In the genomic region with DNA sequence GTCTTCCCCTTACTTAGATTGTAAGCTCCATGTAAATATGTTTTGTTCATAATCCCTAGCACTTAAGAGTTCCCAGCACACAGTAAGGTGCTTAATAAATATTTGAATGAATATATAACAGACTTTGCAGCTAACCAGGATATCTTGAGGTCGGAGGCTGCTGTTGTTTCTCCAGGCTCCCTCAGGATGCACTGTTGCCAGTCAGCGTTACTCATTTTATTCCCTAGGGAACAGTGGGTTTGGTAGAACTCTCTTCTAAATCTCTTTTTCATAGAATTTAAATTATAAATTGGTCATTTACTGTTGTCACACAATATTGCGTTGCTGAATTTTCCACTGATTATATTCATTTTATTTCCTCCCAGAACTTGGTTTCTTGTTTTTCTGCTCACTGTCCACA, we compare ENCODE assay signal across 8 cellular contexts. TPM values are rescaled to one million over a fixed set of nuclear protein-coding genes. Genes with fewer than 3 reads are reported as not detected.
DNase-seq lines count a peak whose midpoint lies in the region; ATAC-seq, FAIRE-seq and TF ChIP-seq lines count a peak whose summit lies in the region.

No MANE protein-coding gene starts in this region.

- peaks cover 0 to 5% (median 0%) of the 10 kb centered on the region in 5 experiments for H3K9me3 Mint-ChIP-seq in brain
- no peaks in the 10 kb centered on the region for H3K9me3 Mint-ChIP-seq in mesothelial cell of epicardium

- CTCF ChIA-PET in A549 (lab: Yijun Ruan, JAX): interaction anchor here (1.1 to 3.1 kb wide), 5 partner anchors 17 to 610 kb away, joined by 3 to 13 read pairs (median 4); no protein-coding TSS in a partner anchor

- H3K27me3 Mint-ChIP-seq in brain (peaks cover 19% of the 10 kb centered on the region), mesothelial cell of epicardium (ENCODE audit: low read depth) (no peaks in the 10 kb centered on the region)

- H3K4me1 Mint-ChIP-seq in brain (peaks cover 40% of the 10 kb centered on the region), mesothelial cell of epicardium (peaks cover 27% of the 10 kb centered on the region)

- TF ChIP-seq POLR2A in A549 (IDR thresholded peaks at IDR 0.05; ENCODE audit: low read length): no peak

- POLR2A ChIA-PET in A549 (lab: Yijun Ruan, JAX): interaction anchor here (1.0 to 1.8 kb wide), 6 partner anchors 9 to 55 kb away, joined by 3 to 11 read pairs (median 6); a partner anchor contains a TSS

- peak overlapping the region; percentile 85 for H3K4me2 ChIP-seq in A549

- FAIRE-seq in A549 (lab: Jason Lieb, UNC) (no peak), frontal cortex (lab: Jason Lieb, UNC) (no peak)

- H3K4me3 ChIP-seq in A549 (peak overlapping the region; percentile 91), HFF-Myc (replicated peaks; ENCODE audit: low read depth, low read length) (peak overlapping the region; percentile 95)

- H3K27ac Mint-ChIP-seq in brain (peak overlapping the region; percentile 90 to 99 (median 98)), mesothelial cell of epicardium (peak overlapping the region; percentile 97)

- peak overlapping the region; percentile 98 to 100 for H3K27ac ChIP-seq in A549

- H3K36me3 Mint-ChIP-seq in brain (peaks cover 26% of the 10 kb centered on the region), mesothelial cell of epicardium (peaks cover 4% of the 10 kb centered on the region)

- ATAC-seq in A549 (no peak), HG02981 (IDR thresholded peaks at IDR 0.05; ENCODE audit: unreplicated experiment) (no peak), HG02678 (IDR thresholded peaks at IDR 0.05; ENCODE audit: unreplicated experiment) (no peak)

- WGBS in A549 (ENCODE audit: missing lambda C conversion rate): 76% methylated on average over 3 of the region's 3 CpGs

- no peak for TF ChIP-seq EP300 in A549 (IDR thresholded peaks at IDR 0.05)

- TF ChIP-seq RAD21 in A549 (conservative IDR thresholded peaks at IDR 0.05 in 1 of 2, IDR thresholded peaks at IDR 0.05 in 1 of 2): no peak

- H3K4me1 ChIP-seq in A549: peaks cover 24% of the 10 kb centered on the region

- H3K4me3 Mint-ChIP-seq in brain: peak overlapping the region; percentile 82 to 99 (median 85)
- peak overlapping the region; percentile 75 for H3K4me3 Mint-ChIP-seq in mesothelial cell of epicardium

- H3K9me3 ChIP-seq in A549: no peaks in the 10 kb centered on the region

- TF ChIP-seq CTCF in A549 (IDR thresholded peaks at IDR 0.05) (no peak), HFF-Myc (IDR thresholded peaks at IDR 0.05; ENCODE audit: low read depth, low read length, missing control alignments) (no peak), brain (conservative IDR thresholded peaks at IDR 0.05) (no peak), mesothelial cell of epicardium (IDR thresholded peaks at IDR 0.05; ENCODE audit: unreplicated experiment) (no peak)

- DNase-seq in A549 (ENCODE audit: low read depth in 1 of 2, low spot score in 1 of 2): no peak
- DNase-seq in HFF-Myc (ENCODE audit: extremely low read depth, low read depth): no peak
- DNase-seq in mesothelial cell of epicardium (ENCODE audit: low spot score in 2 of 2, unreplicated experiment in 2 of 2): no peak
- no peak for DNase-seq in frontal cortex (ENCODE audit: low spot score in 2 of 2)
- no peak for DNase-seq in SW 1271 (lab: John Stamatoyannopoulos, UW)

TF ChIP-seq in A549, 52 proteins besides CTCF, POLR2A, EP300 and RAD21 (continues in another document):
- no peak for TF ChIP-seq ZFP36 (IDR thresholded peaks at IDR 0.05; ENCODE audit: borderline replicate concordance, partially characterized antibody)
- no peak for TF ChIP-seq CBX2 (IDR thresholded peaks at IDR 0.05; ENCODE audit: borderline replicate concordance, low read depth)
- no peak for TF ChIP-seq ESRRA (IDR thresholded peaks at IDR 0.05; ENCODE audit: borderline replicate concordance, low read length)
- TF ChIP-seq HDAC2 (IDR thresholded peaks at IDR 0.05): no peak
- no peak for TF ChIP-seq CEBPB (IDR thresholded peaks at IDR 0.05)
- TF ChIP-seq HEYL (CRISPR knock-in tag; IDR thresholded peaks at IDR 0.05): no peak
- TF ChIP-seq, protein P1, sequence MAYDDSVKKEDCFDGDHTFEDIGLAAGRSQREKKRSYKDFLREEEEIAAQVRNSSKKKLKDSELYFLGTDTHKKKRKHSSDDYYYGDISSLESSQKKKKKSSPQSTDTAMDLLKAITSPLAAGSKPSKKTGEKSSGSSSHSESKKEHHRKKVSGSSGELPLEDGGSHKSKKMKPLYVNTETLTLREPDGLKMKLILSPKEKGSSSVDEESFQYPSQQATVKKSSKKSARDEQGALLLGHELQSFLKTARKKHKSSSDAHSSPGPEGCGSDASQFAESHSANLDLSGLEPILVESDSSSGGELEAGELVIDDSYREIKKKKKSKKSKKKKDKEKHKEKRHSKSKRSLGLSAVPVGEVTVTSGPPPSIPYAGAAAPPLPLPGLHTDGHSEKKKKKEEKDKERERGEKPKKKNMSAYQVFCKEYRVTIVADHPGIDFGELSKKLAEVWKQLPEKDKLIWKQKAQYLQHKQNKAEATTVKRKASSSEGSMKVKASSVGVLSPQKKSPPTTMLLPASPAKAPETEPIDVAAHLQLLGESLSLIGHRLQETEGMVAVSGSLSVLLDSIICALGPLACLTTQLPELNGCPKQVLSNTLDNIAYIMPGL (CRISPR knock-in tag; IDR thresholded peaks at IDR 0.05; ENCODE audit: borderline replicate concordance): no peak
- TF ChIP-seq RCOR1 (IDR thresholded peaks at IDR 0.05; ENCODE audit: low read depth, low read length): no peak
- no peak for TF ChIP-seq HOXA7 (CRISPR knock-in tag; IDR thresholded peaks at IDR 0.05)
- TF ChIP-seq CHD2 (IDR thresholded peaks at IDR 0.05; ENCODE audit: low read length, partially characterized antibody): no peak
- TF ChIP-seq SREBF2 (IDR thresholded peaks at IDR 0.05): no peak
- TF ChIP-seq, protein P2, sequence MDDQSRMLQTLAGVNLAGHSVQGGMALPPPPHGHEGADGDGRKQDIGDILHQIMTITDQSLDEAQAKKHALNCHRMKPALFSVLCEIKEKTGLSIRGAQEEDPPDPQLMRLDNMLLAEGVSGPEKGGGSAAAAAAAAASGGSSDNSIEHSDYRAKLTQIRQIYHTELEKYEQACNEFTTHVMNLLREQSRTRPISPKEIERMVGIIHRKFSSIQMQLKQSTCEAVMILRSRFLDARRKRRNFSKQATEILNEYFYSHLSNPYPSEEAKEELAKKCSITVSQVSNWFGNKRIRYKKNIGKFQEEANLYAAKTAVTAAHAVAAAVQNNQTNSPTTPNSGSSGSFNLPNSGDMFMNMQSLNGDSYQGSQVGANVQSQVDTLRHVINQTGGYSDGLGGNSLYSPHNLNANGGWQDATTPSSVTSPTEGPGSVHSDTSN (IDR thresholded peaks at IDR 0.05): no peak
- no peak for TF ChIP-seq CHD4 (IDR thresholded peaks at IDR 0.05; ENCODE audit: borderline replicate concordance)
- TF ChIP-seq, protein P3, sequence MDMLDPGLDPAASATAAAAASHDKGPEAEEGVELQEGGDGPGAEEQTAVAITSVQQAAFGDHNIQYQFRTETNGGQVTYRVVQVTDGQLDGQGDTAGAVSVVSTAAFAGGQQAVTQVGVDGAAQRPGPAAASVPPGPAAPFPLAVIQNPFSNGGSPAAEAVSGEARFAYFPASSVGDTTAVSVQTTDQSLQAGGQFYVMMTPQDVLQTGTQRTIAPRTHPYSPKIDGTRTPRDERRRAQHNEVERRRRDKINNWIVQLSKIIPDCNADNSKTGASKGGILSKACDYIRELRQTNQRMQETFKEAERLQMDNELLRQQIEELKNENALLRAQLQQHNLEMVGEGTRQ (IDR thresholded peaks at IDR 0.05): no peak
- TF ChIP-seq, protein P4, sequence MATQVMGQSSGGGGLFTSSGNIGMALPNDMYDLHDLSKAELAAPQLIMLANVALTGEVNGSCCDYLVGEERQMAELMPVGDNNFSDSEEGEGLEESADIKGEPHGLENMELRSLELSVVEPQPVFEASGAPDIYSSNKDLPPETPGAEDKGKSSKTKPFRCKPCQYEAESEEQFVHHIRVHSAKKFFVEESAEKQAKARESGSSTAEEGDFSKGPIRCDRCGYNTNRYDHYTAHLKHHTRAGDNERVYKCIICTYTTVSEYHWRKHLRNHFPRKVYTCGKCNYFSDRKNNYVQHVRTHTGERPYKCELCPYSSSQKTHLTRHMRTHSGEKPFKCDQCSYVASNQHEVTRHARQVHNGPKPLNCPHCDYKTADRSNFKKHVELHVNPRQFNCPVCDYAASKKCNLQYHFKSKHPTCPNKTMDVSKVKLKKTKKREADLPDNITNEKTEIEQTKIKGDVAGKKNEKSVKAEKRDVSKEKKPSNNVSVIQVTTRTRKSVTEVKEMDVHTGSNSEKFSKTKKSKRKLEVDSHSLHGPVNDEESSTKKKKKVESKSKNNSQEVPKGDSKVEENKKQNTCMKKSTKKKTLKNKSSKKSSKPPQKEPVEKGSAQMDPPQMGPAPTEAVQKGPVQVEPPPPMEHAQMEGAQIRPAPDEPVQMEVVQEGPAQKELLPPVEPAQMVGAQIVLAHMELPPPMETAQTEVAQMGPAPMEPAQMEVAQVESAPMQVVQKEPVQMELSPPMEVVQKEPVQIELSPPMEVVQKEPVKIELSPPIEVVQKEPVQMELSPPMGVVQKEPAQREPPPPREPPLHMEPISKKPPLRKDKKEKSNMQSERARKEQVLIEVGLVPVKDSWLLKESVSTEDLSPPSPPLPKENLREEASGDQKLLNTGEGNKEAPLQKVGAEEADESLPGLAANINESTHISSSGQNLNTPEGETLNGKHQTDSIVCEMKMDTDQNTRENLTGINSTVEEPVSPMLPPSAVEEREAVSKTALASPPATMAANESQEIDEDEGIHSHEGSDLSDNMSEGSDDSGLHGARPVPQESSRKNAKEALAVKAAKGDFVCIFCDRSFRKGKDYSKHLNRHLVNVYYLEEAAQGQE (IDR thresholded peaks at IDR 0.05): no peak
- no peak for TF ChIP-seq TP53 (CRISPR knock-in tag; IDR thresholded peaks at IDR 0.05)

RNA-seq across cellular contexts. Expression of a gene that starts 1.0 kb away (rescaled TPM):
- 224 and 255 TPM in 2 replicates for polyA plus RNA-seq in A549 (2011; rRNA removed)
- 65.3 and 85.5 TPM in 2 replicates for polyA plus RNA-seq in A549 (2012; cell fraction: cytosol; rRNA removed)
- 86.8 and 107 TPM in 2 replicates for polyA plus RNA-seq in A549 (2012; cell fraction: nucleus; rRNA removed)
- 159 to 178 TPM (median 165 TPM) in 3 replicates for polyA plus RNA-seq in A549 (2017; fragmentation: RNase III; extraction: RNeasy Plus Mini Kit Qiagen cat#74134 plus additional on column Dnase treatment)
- 349 and 390 TPM in 2 replicates for polyA minus RNA-seq in A549 (2011; rRNA and poly(A)+ RNA removed)
- 135 TPM for polyA plus RNA-seq in brain (ENCODE audit: insufficient read depth, low read depth, low replicate concordance)
- total RNA-seq in mesothelial cell of epicardium: 298 to 307 TPM (median 302 TPM) in 3 replicates
- 297 TPM for total RNA-seq in frontal cortex

RNA-seq across cellular contexts. Expression of a gene that starts 54.9 kb away (rescaled TPM):
- polyA plus RNA-seq in A549 (2011; rRNA removed) (57.1 and 59.3 TPM in 2 replicates), A549 (2017; fragmentation: RNase III; extraction: RNeasy Plus Mini Kit Qiagen cat#74134 plus additional on column Dnase treatment) (37.6 to 44.6 TPM (median 38.6 TPM) in 3 replicates), brain (ENCODE audit: insufficient read depth, low read depth, low replicate concordance) (17.4 TPM)
- 33.2 and 40.2 TPM in 2 replicates for polyA plus RNA-seq in A549 (2012; cell fraction: cytosol; rRNA removed)
- polyA plus RNA-seq in A549 (2012; cell fraction: nucleus; rRNA removed): 79.7 and 94.3 TPM in 2 replicates
- polyA minus RNA-seq in A549 (2011; rRNA and poly(A)+ RNA removed): 102 and 107 TPM in 2 replicates
- total RNA-seq in mesothelial cell of epicardium (58.7 to 61.7 TPM (median 60.5 TPM) in 3 replicates), frontal cortex (14.7 TPM)
